ENCODE assay signal across 18 cellular contexts in the genomic region with DNA sequence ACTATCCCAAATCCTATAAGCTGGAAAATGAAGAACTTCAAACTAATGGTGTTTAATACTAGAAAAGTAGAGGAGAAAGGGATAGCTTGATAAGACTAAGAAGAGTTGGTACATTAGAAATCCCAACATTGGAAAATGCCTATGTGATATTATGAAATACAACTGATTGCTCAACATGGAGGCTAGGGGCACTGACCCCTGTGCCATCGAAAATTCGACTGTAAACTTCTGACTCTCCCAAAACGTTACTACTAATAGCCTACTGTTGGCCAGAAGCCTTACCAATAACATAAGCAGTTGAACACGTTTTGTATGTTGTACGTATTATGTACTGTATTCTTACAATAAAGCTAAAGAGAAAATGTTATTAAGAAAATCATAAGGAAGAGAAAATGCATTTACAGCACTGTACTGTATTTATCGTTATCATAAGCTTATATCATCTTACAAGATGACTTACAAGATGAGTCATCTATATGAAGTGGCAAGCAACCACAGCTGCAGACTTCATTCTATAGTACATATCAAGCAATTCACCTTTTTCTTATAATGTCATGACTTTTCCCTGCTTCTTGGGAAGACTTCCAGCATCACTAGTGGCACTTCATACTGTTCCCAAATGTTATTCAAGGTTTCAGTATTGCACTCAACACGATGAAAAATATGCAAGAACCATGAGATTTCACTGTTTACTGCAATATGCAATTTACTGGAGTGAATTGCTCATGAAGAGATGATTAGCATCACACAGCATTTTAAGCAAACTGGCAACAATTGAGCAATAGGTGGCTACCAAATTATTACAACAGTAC. TPM values are rescaled to one million over a fixed set of nuclear protein-coding genes. Genes with fewer than 3 reads are reported as not detected.
DNase-seq lines count a peak whose midpoint lies in the region; ATAC-seq, FAIRE-seq and TF ChIP-seq lines count a peak whose summit lies in the region.
"Had no signal": no experiment of that assay in that cellular context is flagged by ENCODE, and none has a peak within 500 bp of the region (broad histone marks: within the 10 kb centered on the region; RNA-seq: fewer than 3 reads in every experiment).

No MANE protein-coding gene starts in this region.

- no peak overlapping the region for H4K5ac ChIP-seq in H9 (ENCODE audit: insufficient read length, low read depth, low read length)

- H3K9ac ChIP-seq in keratinocyte (ENCODE audit: control insufficient read depth, extremely low read depth, insufficient read depth, low read length) (no peak overlapping the region), H9 (ENCODE audit: extremely low read depth, insufficient read length, low read length) (no peak overlapping the region)
- H3K9ac ChIP-seq: KMS-11 had no signal

- H2BK5ac ChIP-seq in H9 (ENCODE audit: insufficient read length, low read length): no peak overlapping the region

- peaks cover 3% of the 10 kb centered on the region for H3K4me1 Mint-ChIP-seq in activated T-helper 17 cell treated with anti-CD3 and anti-CD28 coated beads, Interleukin-2, amount 50 U/mL, for 72 hours
- no peaks in the 10 kb centered on the region for H3K4me1 Mint-ChIP-seq in H9
- H3K4me1 Mint-ChIP-seq: neural crest cell, T-cell had no signal

- DNase-seq in D721Med (ENCODE audit: insufficient read length, low spot score) (no peak), HPDE6-E6E7 (ENCODE audit: extremely low spot score) (peak; percentile 38), keratinocyte (ENCODE audit: low read depth, low spot score) (no peak), coronary artery (ENCODE audit: low spot score) (no peak), H9 (no peak), SK-N-DZ (ENCODE audit: low spot score) (no peak)
- DNase-seq: activated CD4-positive, CD25-positive, alpha-beta regulatory T cell treated with anti-CD3 and anti-CD28 coated beads, Interleukin-2, amount 50 U/mL, for 72 hours; C1 segment of cervical spinal cord; DND-41; esophagus squamous epithelium; NCI-H187; NCI-H524 treated with DMSO at 0.1 percent for 48 hours; stimulated activated CD4-positive, alpha-beta T cell treated with anti-CD3 and anti-CD28 coated beads, Interleukin-15, amount 100 ng/mL, for 24 hours; T-cell had no signal

- H3K36me3 ChIP-seq in keratinocyte (ENCODE audit: control insufficient read depth in 2 of 2, extremely low read depth in 1 of 2, insufficient read depth in 2 of 2, low read length in 2 of 2): peaks cover 6 to 9% of the 10 kb centered on the region in 2 experiments

- H3K36me3 Mint-ChIP-seq in activated T-helper 17 cell treated with anti-CD3 and anti-CD28 coated beads, Interleukin-2, amount 50 U/mL, for 72 hours (ENCODE audit: low read depth): peaks cover 27% of the 10 kb centered on the region
- peaks cover 14 to 35% (median 27%) of the 10 kb centered on the region in 3 experiments; a peak in 6 of 7 replicates for H3K36me3 Mint-ChIP-seq in H9 (ENCODE audit: insufficient read depth in 1 of 3, low read depth in 3 of 3)

- H4K91ac ChIP-seq in H9 (ENCODE audit: insufficient read length, low read depth, low read length): no peak overlapping the region

- no peak overlapping the region for H3T11ph ChIP-seq in H9 (ENCODE audit: low read length)

- no peak overlapping the region for H2AK5ac ChIP-seq in H9 (ENCODE audit: insufficient read length, low read length)

- H3K23ac ChIP-seq in H9 (ENCODE audit: insufficient read length, low read depth, low read length): no peak overlapping the region

- no peak overlapping the region for H3K4me2 ChIP-seq in keratinocyte (ENCODE audit: control insufficient read depth, extremely low read depth, insufficient read depth, low read depth, low read length)
- no peak overlapping the region for H3K4me2 ChIP-seq in H9 (ENCODE audit: insufficient read depth, insufficient read length, low read length)
- H3K4me2 ChIP-seq: KMS-11 had no signal

- H3K27ac Mint-ChIP-seq in activated T-helper 17 cell treated with anti-CD3 and anti-CD28 coated beads, Interleukin-2, amount 50 U/mL, for 72 hours: no peak overlapping the region
- H3K27ac Mint-ChIP-seq in H9: no peak overlapping the region
- H3K27ac Mint-ChIP-seq: activated T-helper 1 cell treated with anti-CD3 and anti-CD28 coated beads, Interleukin-12 subunit alpha, Interleukin-12 subunit beta, Interleukin-2, Interleukin-4 antibody, amounts not matched to agents 30 ng/mL and 10 ng/mL and 1 ng/mL, durations not matched to agents 14 hours and 24 hours and 36 hours had no signal

- peak; percentile 88 for ATAC-seq in activated T-helper 17 cell treated with anti-CD3 and anti-CD28 coated beads, Interleukin-2, amount 50 U/mL, for 72 hours (replicated peaks)
- ATAC-seq: T-cell had no signal

- H3K27me3 ChIP-seq in keratinocyte (ENCODE audit: control insufficient read depth, extremely low read depth, insufficient read depth, low read length) (no peaks in the 10 kb centered on the region), H9 (ENCODE audit: insufficient read depth, low read length) (no peaks in the 10 kb centered on the region)
- H3K27me3 ChIP-seq: esophagus squamous epithelium had no signal

- H3K4me3 ChIP-seq in keratinocyte (ENCODE audit: control insufficient read depth in 2 of 3, extremely low read depth in 1 of 3, insufficient read depth in 2 of 3, low read depth in 1 of 3, low read length in 3 of 3): no peak overlapping the region
- no peak overlapping the region for H3K4me3 ChIP-seq in coronary artery
- H3K4me3 ChIP-seq: esophagus squamous epithelium had no signal

- H3K27me3 Mint-ChIP-seq in activated T-helper 17 cell treated with anti-CD3 and anti-CD28 coated beads, Interleukin-2, amount 50 U/mL, for 72 hours: no peaks in the 10 kb centered on the region
- no peaks in the 10 kb centered on the region for H3K27me3 Mint-ChIP-seq in H9 (ENCODE audit: low read depth)
- H3K27me3 Mint-ChIP-seq: T-cell had no signal

- H3K4me1 ChIP-seq in keratinocyte (ENCODE audit: control insufficient read depth, extremely low read depth, insufficient read depth, low read length) (peaks cover 10% of the 10 kb centered on the region), H9 (ENCODE audit: insufficient read depth, low read length) (no peaks in the 10 kb centered on the region)
- H3K4me1 ChIP-seq: esophagus squamous epithelium had no signal

- no peak overlapping the region for H3K14ac ChIP-seq in H9 (ENCODE audit: insufficient read depth, low read length)

- dilution Hi-C loops in keratinocyte (cut with MboI; ENCODE audit: extremely low pct_ligation_motif_present, low sequenced_read_pairs): loop anchor here (25.0 kb wide), 1 partner anchor 184 kb away; the partner anchor contains the start of gene ENSA

- H2BK12ac ChIP-seq in H9 (ENCODE audit: insufficient read length, low read depth, low read length): no peak overlapping the region

- FAIRE-seq in D721Med (lab: Jason Lieb, UNC) (peak; percentile 51), keratinocyte (lab: Jason Lieb, UNC) (peak; percentile 36)

- no peak overlapping the region for H3K56ac ChIP-seq in H9 (ENCODE audit: insufficient read length, low read depth, low read length)

- no CpG with 5 or more reads among the region's 7 CpGs for WGBS in H9 (ENCODE audit: extremely low coverage, insufficient read length, low lambda C conversion rate)

- no peak overlapping the region for H3K27ac ChIP-seq in keratinocyte (ENCODE audit: control insufficient read depth, insufficient read depth, low read length)
- no peak overlapping the region for H3K27ac ChIP-seq in coronary artery
- no peak overlapping the region for H3K27ac ChIP-seq in H9 (ENCODE audit: insufficient read length, low read depth, low read length)
- H3K27ac ChIP-seq: esophagus squamous epithelium, KMS-11 had no signal

- H2AFZ ChIP-seq in keratinocyte (ENCODE audit: control insufficient read depth, low read length) (no peak overlapping the region), H9 (ENCODE audit: low read length) (no peak overlapping the region)

- H4K20me1 ChIP-seq in keratinocyte (ENCODE audit: control insufficient read depth, extremely low read depth, insufficient read depth, low read length): no peaks in the 10 kb centered on the region
- H4K20me1 ChIP-seq in H9 (ENCODE audit: control insufficient read depth, insufficient read depth, insufficient read length): no peaks in the 10 kb centered on the region

- no peaks in the 10 kb centered on the region for H3K23me2 ChIP-seq in H9 (ENCODE audit: insufficient read length, low read depth, low read length, poor library complexity, severe bottlenecking)

- H3K9me1 ChIP-seq in keratinocyte (ENCODE audit: control insufficient read depth, extremely low read depth, insufficient read depth, low read length): no peaks in the 10 kb centered on the region

- H3K4ac ChIP-seq in H9 (ENCODE audit: low read depth, low read length): no peak overlapping the region

- no peaks in the 10 kb centered on the region for H3K9me3 Mint-ChIP-seq in activated T-helper 17 cell treated with anti-CD3 and anti-CD28 coated beads, Interleukin-2, amount 50 U/mL, for 72 hours
- no peaks in the 10 kb centered on the region for H3K9me3 Mint-ChIP-seq in H9
- H3K9me3 Mint-ChIP-seq: activated T-helper 1 cell treated with anti-CD3 and anti-CD28 coated beads, Interleukin-12 subunit alpha, Interleukin-12 subunit beta, Interleukin-2, Interleukin-4 antibody, amounts not matched to agents 30 ng/mL and 10 ng/mL and 1 ng/mL, durations not matched to agents 14 hours and 24 hours and 36 hours; neural crest cell; T-cell had no signal

- no peak overlapping the region for H2BK15ac ChIP-seq in H9 (ENCODE audit: low read depth, low read length)

- no peaks in the 10 kb centered on the region for H3K9me3 ChIP-seq in keratinocyte (ENCODE audit: control insufficient read depth, low read depth, low read length)
- no peaks in the 10 kb centered on the region for H3K9me3 ChIP-seq in H9 (ENCODE audit: control insufficient read depth, low read depth, low read length)
- H3K9me3 ChIP-seq: esophagus squamous epithelium had no signal

- no peak overlapping the region for H2BK20ac ChIP-seq in H9 (ENCODE audit: low read depth, low read length, poor library complexity, severe bottlenecking)

- H3K79me1 ChIP-seq in H9 (ENCODE audit: insufficient read depth, low read depth, low read length, poor library complexity, severe bottlenecking): no peaks in the 10 kb centered on the region

- no peak overlapping the region for H3K18ac ChIP-seq in H9 (ENCODE audit: insufficient read length, low read depth, low read length)

- no peak overlapping the region for H3K4me3 Mint-ChIP-seq in activated T-helper 17 cell treated with anti-CD3 and anti-CD28 coated beads, Interleukin-2, amount 50 U/mL, for 72 hours
- H3K4me3 Mint-ChIP-seq in H9: no peak overlapping the region
- H3K4me3 Mint-ChIP-seq: activated T-helper 1 cell treated with anti-CD3 and anti-CD28 coated beads, Interleukin-12 subunit alpha, Interleukin-12 subunit beta, Interleukin-2, Interleukin-4 antibody, amounts not matched to agents 30 ng/mL and 10 ng/mL and 1 ng/mL, durations not matched to agents 14 hours and 24 hours and 36 hours; neural crest cell; T-cell had no signal

- no peaks in the 10 kb centered on the region for H3K79me2 ChIP-seq in keratinocyte (ENCODE audit: control insufficient read depth, insufficient read depth, low read length)
- no peaks in the 10 kb centered on the region for H3K79me2 ChIP-seq in H9 (ENCODE audit: insufficient read depth, low read length)

- TF ChIP-seq CTCF in D721Med (IDR thresholded peaks at IDR 0.05; ENCODE audit: insufficient read depth, missing control alignments) (no peak), keratinocyte (optimal IDR thresholded peaks at IDR 0.05 in 1 of 3, IDR thresholded peaks at IDR 0.05 in 1 of 3, conservative IDR thresholded peaks at IDR 0.05 in 1 of 3; ENCODE audit: extremely low read depth in 1 of 3, insufficient read depth in 2 of 3, low read length in 3 of 3) (no peak), coronary artery (IDR thresholded peaks at IDR 0.05) (no peak), H9 (conservative IDR thresholded peaks at IDR 0.05) (no peak)

- H4K8ac ChIP-seq in H9 (replicated peaks; ENCODE audit: insufficient read length, low read depth, low read length): no peak overlapping the region

- no peak overlapping the region for H2BK120ac ChIP-seq in H9 (ENCODE audit: low read depth, low read length, poor library complexity, severe bottlenecking)

RNA-seq across cellular contexts. Expression of gene CTSK, which starts 12.9 kb away (rescaled TPM):
- 1 to 10 TPM; 6.1 to 9.8 TPM for total RNA-seq in activated T-helper 17 cell treated with anti-CD3 and anti-CD28 coated beads, Interleukin-2, amount 50 U/mL, for 72 hours
- polyA plus RNA-seq in keratinocyte: 20.0 to 71.7 TPM (median 40.5 TPM) in 3 replicates
- polyA plus RNA-seq in keratinocyte (2011; ENCODE audit: low read depth): 53.7 TPM
- polyA plus RNA-seq in keratinocyte (2011; cell fraction: cytosol; rRNA removed): 18.6 and 19.4 TPM in 2 replicates
- polyA plus RNA-seq in keratinocyte (2011; cell fraction: nucleus; rRNA removed): 51.5 and 71.7 TPM in 2 replicates
- 11.5 and 14.0 TPM in 2 replicates for polyA plus RNA-seq in keratinocyte (2012; ENCODE audit: low replicate concordance)
- polyA minus RNA-seq in keratinocyte: 10.4 to 34.2 TPM (median 19.0 TPM) in 3 replicates
- 11.5 TPM for polyA minus RNA-seq in keratinocyte (2011; cell fraction: cytosol; rRNA and poly(A)+ RNA removed)
- polyA minus RNA-seq in keratinocyte (2011; cell fraction: nucleus; rRNA and poly(A)+ RNA removed): 8.0 and 21.4 TPM in 2 replicates
- total RNA-seq in H9 (2021): 4.2 and 4.3 TPM in 2 replicates
- polyA plus RNA-seq in SK-N-DZ (2014; cell fraction: cytosol; rRNA removed): 2.7 and 4.3 TPM in 2 replicates
- 20.3 and 27.1 TPM in 2 replicates for polyA plus RNA-seq in SK-N-DZ (2014; cell fraction: nucleus; rRNA removed)

RNA-seq across cellular contexts. Expression of gene CTSS, which starts 55.3 kb away (rescaled TPM):
- 10 to 100 TPM; 61.3 to 71.0 TPM for total RNA-seq in activated T-helper 17 cell treated with anti-CD3 and anti-CD28 coated beads, Interleukin-2, amount 50 U/mL, for 72 hours
- polyA plus RNA-seq in keratinocyte: 1.4 to 1.8 TPM (median 1.7 TPM) in 3 replicates
- polyA plus RNA-seq in keratinocyte (2011; ENCODE audit: low read depth): 0.57 TPM
- 0.75 and 1.2 TPM in 2 replicates for polyA plus RNA-seq in keratinocyte (2011; cell fraction: cytosol; rRNA removed)
- 1.8 and 3.2 TPM in 2 replicates for polyA plus RNA-seq in keratinocyte (2011; cell fraction: nucleus; rRNA removed)
- 0.08 and 2.4 TPM in 2 replicates for polyA plus RNA-seq in keratinocyte (2012; ENCODE audit: low replicate concordance)
- 0.30 to 0.51 TPM (median 0.30 TPM) in 3 replicates for polyA minus RNA-seq in keratinocyte
- polyA minus RNA-seq in keratinocyte (2011; cell fraction: cytosol; rRNA and poly(A)+ RNA removed): not detected
- polyA minus RNA-seq in keratinocyte (2011; cell fraction: nucleus; rRNA and poly(A)+ RNA removed): 0.84 and 3.9 TPM in 2 replicates
- total RNA-seq in H9 (2021): not detected in 2 replicates
- 0.07 and 0.34 TPM in 2 replicates for polyA plus RNA-seq in SK-N-DZ (2014; cell fraction: cytosol; rRNA removed)
- not detected in 2 replicates for polyA plus RNA-seq in SK-N-DZ (2014; cell fraction: nucleus; rRNA removed)

RNA-seq across cellular contexts. Expression of gene ARNT, which starts 55.5 kb away (rescaled TPM):
- total RNA-seq in activated T-helper 17 cell treated with anti-CD3 and anti-CD28 coated beads, Interleukin-2, amount 50 U/mL, for 72 hours: 10 to 100 TPM; 28.4 to 50.4 TPM
- polyA plus RNA-seq in keratinocyte: 17.8 to 22.1 TPM (median 19.6 TPM) in 3 replicates
- 32.2 TPM for polyA plus RNA-seq in keratinocyte (2011; ENCODE audit: low read depth)
- 13.9 and 16.3 TPM in 2 replicates for polyA plus RNA-seq in keratinocyte (2011; cell fraction: cytosol; rRNA removed)
- polyA plus RNA-seq in keratinocyte (2011; cell fraction: nucleus; rRNA removed): 37.2 and 44.9 TPM in 2 replicates
- polyA plus RNA-seq in keratinocyte (2012; ENCODE audit: low replicate concordance): 14.8 and 23.6 TPM in 2 replicates
- polyA minus RNA-seq in keratinocyte: 35.1 to 39.8 TPM (median 36.0 TPM) in 3 replicates
- polyA minus RNA-seq in keratinocyte (2011; cell fraction: cytosol; rRNA and poly(A)+ RNA removed): 15.5 TPM
- 21.7 and 33.0 TPM in 2 replicates for polyA minus RNA-seq in keratinocyte (2011; cell fraction: nucleus; rRNA and poly(A)+ RNA removed)
- total RNA-seq in H9 (2021): 19.1 and 22.7 TPM in 2 replicates
- 28.3 and 32.8 TPM in 2 replicates for polyA plus RNA-seq in SK-N-DZ (2014; cell fraction: cytosol; rRNA removed)
- polyA plus RNA-seq in SK-N-DZ (2014; cell fraction: nucleus; rRNA removed): 24.8 and 35.0 TPM in 2 replicates

Comparison
In these comparisons a context has a peak if more than half of its experiments do, and no peak if none do; other contexts are left out.
1. RNA of gene CTSS, which starts 55.3 kb away (total RNA-seq): 61.3 to 71.0 TPM in activated T-helper 17 cell treated with anti-CD3 and anti-CD28 coated beads, Interleukin-2, amount 50 U/mL, for 72 hours; not detected in H9; every median in the first group is over 10 times any median in the second.